In genomic region chr16:81601008-81601428, GRCh38 we compare ENCODE assay signal across 2 cellular contexts.
TF ChIP-seq lines count a peak whose summit lies in the region.

No MANE protein-coding gene starts in this region.

TF ChIP-seq in HCT116, 20 proteins besides CTCF, POLR2A, EP300 and RAD21 (continued from another document):
- TF ChIP-seq, protein P1, sequence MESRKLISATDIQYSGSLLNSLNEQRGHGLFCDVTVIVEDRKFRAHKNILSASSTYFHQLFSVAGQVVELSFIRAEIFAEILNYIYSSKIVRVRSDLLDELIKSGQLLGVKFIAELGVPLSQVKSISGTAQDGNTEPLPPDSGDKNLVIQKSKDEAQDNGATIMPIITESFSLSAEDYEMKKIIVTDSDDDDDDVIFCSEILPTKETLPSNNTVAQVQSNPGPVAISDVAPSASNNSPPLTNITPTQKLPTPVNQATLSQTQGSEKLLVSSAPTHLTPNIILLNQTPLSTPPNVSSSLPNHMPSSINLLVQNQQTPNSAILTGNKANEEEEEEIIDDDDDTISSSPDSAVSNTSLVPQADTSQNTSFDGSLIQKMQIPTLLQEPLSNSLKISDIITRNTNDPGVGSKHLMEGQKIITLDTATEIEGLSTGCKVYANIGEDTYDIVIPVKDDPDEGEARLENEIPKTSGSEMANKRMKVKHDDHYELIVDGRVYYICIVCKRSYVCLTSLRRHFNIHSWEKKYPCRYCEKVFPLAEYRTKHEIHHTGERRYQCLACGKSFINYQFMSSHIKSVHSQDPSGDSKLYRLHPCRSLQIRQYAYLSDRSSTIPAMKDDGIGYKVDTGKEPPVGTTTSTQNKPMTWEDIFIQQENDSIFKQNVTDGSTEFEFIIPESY (IDR thresholded peaks at IDR 0.05; ENCODE audit: extremely low read depth, insufficient replicate concordance, low read length): no peak
- no peak for TF ChIP-seq FOSL1 (IDR thresholded peaks at IDR 0.05; ENCODE audit: low read depth)
- TF ChIP-seq TCF7L2 (IDR thresholded peaks at IDR 0.05; ENCODE audit: borderline replicate concordance, extremely low read depth, insufficient read depth, insufficient read length): no peak
- no peak for TF ChIP-seq CEBPB (IDR thresholded peaks at IDR 0.05; ENCODE audit: low read depth)
- TF ChIP-seq ZNF274 (IDR thresholded peaks at IDR 0.05; ENCODE audit: low read depth, low read length): no peak
- no peak for TF ChIP-seq MAX (IDR thresholded peaks at IDR 0.05)

TF ChIP-seq in SK-N-SH treated with all-trans-retinoic acid at 6 μM for 48 hours, 23 proteins besides CTCF, POLR2A, EP300 and RAD21 (continued from another document):
- TF ChIP-seq TSHZ2 (CRISPR knock-in tag; IDR thresholded peaks at IDR 0.05): no peak
- TF ChIP-seq OSR1 (CRISPR knock-in tag; IDR thresholded peaks at IDR 0.05): no peak
- no peak for TF ChIP-seq TOX (CRISPR knock-in tag; IDR thresholded peaks at IDR 0.05; ENCODE audit: borderline replicate concordance)
- no peak for TF ChIP-seq ZFP30 (CRISPR knock-in tag; IDR thresholded peaks at IDR 0.05)
- TF ChIP-seq ARNTL (CRISPR knock-in tag; IDR thresholded peaks at IDR 0.05; ENCODE audit: borderline replicate concordance, low read depth): no peak
- no peak for TF ChIP-seq ZNF70 (CRISPR knock-in tag; IDR thresholded peaks at IDR 0.05)
- TF ChIP-seq SNAI2 (CRISPR knock-in tag; IDR thresholded peaks at IDR 0.05): no peak
- TF ChIP-seq TCF4 (CRISPR knock-in tag; IDR thresholded peaks at IDR 0.05; ENCODE audit: borderline replicate concordance): no peak
- TF ChIP-seq CSDC2 (CRISPR knock-in tag; IDR thresholded peaks at IDR 0.05): no peak
- TF ChIP-seq, protein P2, sequence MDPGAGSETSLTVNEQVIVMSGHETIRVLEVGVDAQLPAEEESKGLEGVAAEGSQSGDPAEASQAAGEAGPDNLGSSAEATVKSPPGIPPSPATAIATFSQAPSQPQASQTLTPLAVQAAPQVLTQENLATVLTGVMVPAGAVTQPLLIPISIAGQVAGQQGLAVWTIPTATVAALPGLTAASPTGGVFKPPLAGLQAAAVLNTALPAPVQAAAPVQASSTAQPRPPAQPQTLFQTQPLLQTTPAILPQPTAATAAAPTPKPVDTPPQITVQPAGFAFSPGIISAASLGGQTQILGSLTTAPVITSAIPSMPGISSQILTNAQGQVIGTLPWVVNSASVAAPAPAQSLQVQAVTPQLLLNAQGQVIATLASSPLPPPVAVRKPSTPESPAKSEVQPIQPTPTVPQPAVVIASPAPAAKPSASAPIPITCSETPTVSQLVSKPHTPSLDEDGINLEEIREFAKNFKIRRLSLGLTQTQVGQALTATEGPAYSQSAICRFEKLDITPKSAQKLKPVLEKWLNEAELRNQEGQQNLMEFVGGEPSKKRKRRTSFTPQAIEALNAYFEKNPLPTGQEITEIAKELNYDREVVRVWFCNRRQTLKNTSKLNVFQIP (CRISPR knock-in tag; IDR thresholded peaks at IDR 0.05; ENCODE audit: borderline replicate concordance, low read depth): no peak
- TF ChIP-seq, protein P3, sequence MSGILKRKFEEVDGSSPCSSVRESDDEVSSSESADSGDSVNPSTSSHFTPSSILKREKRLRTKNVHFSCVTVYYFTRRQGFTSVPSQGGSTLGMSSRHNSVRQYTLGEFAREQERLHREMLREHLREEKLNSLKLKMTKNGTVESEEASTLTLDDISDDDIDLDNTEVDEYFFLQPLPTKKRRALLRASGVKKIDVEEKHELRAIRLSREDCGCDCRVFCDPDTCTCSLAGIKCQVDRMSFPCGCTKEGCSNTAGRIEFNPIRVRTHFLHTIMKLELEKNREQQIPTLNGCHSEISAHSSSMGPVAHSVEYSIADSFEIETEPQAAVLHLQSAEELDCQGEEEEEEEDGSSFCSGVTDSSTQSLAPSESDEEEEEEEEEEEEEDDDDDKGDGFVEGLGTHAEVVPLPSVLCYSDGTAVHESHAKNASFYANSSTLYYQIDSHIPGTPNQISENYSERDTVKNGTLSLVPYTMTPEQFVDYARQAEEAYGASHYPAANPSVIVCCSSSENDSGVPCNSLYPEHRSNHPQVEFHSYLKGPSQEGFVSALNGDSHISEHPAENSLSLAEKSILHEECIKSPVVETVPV (CRISPR knock-in tag; IDR thresholded peaks at IDR 0.05): no peak
- no peak for TF ChIP-seq BACH2 (CRISPR knock-in tag; IDR thresholded peaks at IDR 0.05; ENCODE audit: borderline replicate concordance)
